9 cellular contexts compared by ENCODE assay signal in the genomic region with DNA sequence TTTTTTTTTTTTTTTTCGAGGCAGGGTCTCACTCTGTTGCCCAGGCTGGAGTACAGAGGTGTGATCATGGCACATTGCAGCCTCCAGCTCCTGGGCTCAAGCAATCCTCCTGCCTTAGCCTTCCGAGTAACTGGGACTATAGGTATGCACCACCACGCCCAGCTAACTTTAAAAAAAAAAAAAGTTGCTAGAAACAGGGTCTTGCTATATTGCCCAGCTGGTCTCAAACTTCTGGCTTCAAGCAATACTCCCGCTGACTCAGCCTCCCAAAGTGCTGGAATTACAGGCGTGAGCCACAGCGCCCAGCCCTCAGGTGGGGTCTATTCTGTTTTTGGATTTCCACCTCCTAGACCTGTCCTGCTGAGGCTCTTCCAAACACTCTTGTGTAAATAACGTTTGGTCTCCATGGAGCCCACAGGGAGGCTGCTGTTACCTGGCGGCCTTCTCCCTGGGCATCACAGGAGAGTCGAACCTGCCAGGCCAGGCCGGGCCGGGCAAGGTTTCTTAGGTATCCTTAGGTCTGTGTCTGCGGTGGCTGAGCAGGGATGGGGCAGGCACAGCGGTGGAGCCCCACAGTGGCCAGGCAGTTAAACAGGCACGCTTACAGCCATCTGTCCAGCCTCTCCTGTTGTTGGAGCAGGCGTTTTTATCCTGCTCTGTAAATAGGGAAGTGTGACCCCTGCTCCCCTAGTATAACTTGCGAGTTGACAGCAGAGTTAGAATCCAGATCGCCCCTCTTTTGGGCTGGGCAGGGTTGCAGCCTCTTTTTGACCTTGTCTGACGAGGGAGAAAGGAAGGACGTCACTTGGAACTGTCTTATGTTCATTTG. TPM values are rescaled to one million over a fixed set of nuclear protein-coding genes. Genes with fewer than 3 reads are reported as not detected.
DNase-seq lines count a peak whose midpoint lies in the region; ATAC-seq, FAIRE-seq and TF ChIP-seq lines count a peak whose summit lies in the region.
"Had no signal": no experiment of that assay in that cellular context is flagged by ENCODE, and none has a peak within 500 bp of the region (broad histone marks: within the 10 kb centered on the region; RNA-seq: fewer than 3 reads in every experiment).

No MANE protein-coding gene starts in this region.

- no peaks in the 10 kb centered on the region for H3K27me3 ChIP-seq in mucosa of rectum (ENCODE audit: control insufficient read depth in 2 of 2, insufficient read depth in 2 of 2, low read length in 2 of 2)

- H3K4me1 ChIP-seq in A549 (0 out of 3 replicates have a peak, but pooled peaks cover 4% of the 10 kb centered on the region), mucosa of rectum (ENCODE audit: control insufficient read depth in 2 of 2, insufficient read depth in 2 of 2, low read length in 2 of 2) (peaks cover 10 to 12% of the 10 kb centered on the region in 2 donors)

- POLR2A ChIA-PET in A549 (lab: Yijun Ruan, JAX), result no interaction called here

- H3K9ac ChIP-seq in mucosa of rectum (ENCODE audit: low read depth in 1 of 2, low read length in 2 of 2), result peak overlapping the region; percentile 6 to 35

- H3K4me2 ChIP-seq in A549, result no peak overlapping the region

- WGBS in A549 (ENCODE audit: missing lambda C conversion rate), result 81% methylated on average over 12 of the region's 19 CpGs

- no peak for TF ChIP-seq POLR2A in A549 (IDR thresholded peaks at IDR 0.05; ENCODE audit: low read length)

- no peak for TF ChIP-seq EP300 in A549 (IDR thresholded peaks at IDR 0.05)

- DNase-seq in A549 (ENCODE audit: low read depth in 1 of 2, low spot score in 1 of 2) (peak in 1 of 2 experiments; percentile 33), NCI-H69 (lab: John Stamatoyannopoulos, UW) (peak; percentile 40), epithelial cell of esophagus (ENCODE audit: low read depth) (peak; percentile 52), NCI-H748 (lab: John Stamatoyannopoulos, UW; ENCODE audit: unreplicated experiment) (no peak), globus pallidus (ENCODE audit: low spot score) (no peak)
- no peak for DNase-seq in central memory CD4-positive, alpha-beta T cell
- DNase-seq in stimulated activated naive CD4-positive, alpha-beta T cell (lab: John Stamatoyannopoulos, UW), result no peak
- DNase-seq: activated naive CD4-positive, alpha-beta T cell treated with anti-CD3 and anti-CD28 coated beads, Interleukin-2, amount 50 U/mL, for 16 hours had no signal

- TF ChIP-seq CTCF in A549 (IDR thresholded peaks at IDR 0.05) (0 out of 3 replicates have a peak, but pooled peaks have one; percentile 7), epithelial cell of esophagus (IDR thresholded peaks at IDR 0.05; ENCODE audit: insufficient read depth, low read depth, low read length, missing control alignments) (peak; percentile 29)

- TF ChIP-seq RAD21 in A549 (conservative IDR thresholded peaks at IDR 0.05 in 1 of 2, IDR thresholded peaks at IDR 0.05 in 1 of 2), result 0 out of 5 replicates have a peak, but pooled peaks of 1 of the 2 experiments have one; percentile 16

- H3K9me3 ChIP-seq in A549 (no peaks in the 10 kb centered on the region), mucosa of rectum (ENCODE audit: control insufficient read depth in 2 of 2, low read length in 2 of 2) (no peaks in the 10 kb centered on the region)

- CTCF ChIA-PET in A549 (lab: Yijun Ruan, JAX), result interaction anchor here (1.1 to 1.4 kb wide), 3 partner anchors 35 to 176 kb away, joined by 3 to 4 read pairs (median 3); a partner anchor contains a TSS

- FAIRE-seq in A549 (lab: Jason Lieb, UNC), result no peak

- H3K27ac ChIP-seq in A549, result no peak overlapping the region
- peak overlapping the region; percentile 65 to 83 for H3K27ac ChIP-seq in mucosa of rectum (ENCODE audit: low read depth in 2 of 2, low read length in 2 of 2)

- peaks cover 3 to 5% of the 10 kb centered on the region in 2 donors for H3K36me3 ChIP-seq in mucosa of rectum (ENCODE audit: control insufficient read depth in 2 of 2, insufficient read depth in 2 of 2, low read length in 2 of 2)

- peak; percentile 85 to 91 for ATAC-seq in A549

- H3K4me3 ChIP-seq in A549 (no peak overlapping the region), epithelial cell of esophagus (ENCODE audit: low read length) (no peak overlapping the region), mucosa of rectum (ENCODE audit: low read length in 2 of 2) (no peak overlapping the region)

TF ChIP-seq in A549, 52 proteins besides CTCF, POLR2A, EP300 and RAD21:
- TF ChIP-seq MAZ (IDR thresholded peaks at IDR 0.05; ENCODE audit: borderline replicate concordance, low read depth, low read length) (no peak), CBX8 (IDR thresholded peaks at IDR 0.05) (no peak), GATA3 (IDR thresholded peaks at IDR 0.05; ENCODE audit: borderline replicate concordance) (no peak), HOXB5 (CRISPR knock-in tag; IDR thresholded peaks at IDR 0.05) (no peak), KDM1A (IDR thresholded peaks at IDR 0.05; ENCODE audit: low read depth) (no peak), EHMT2 (IDR thresholded peaks at IDR 0.05; ENCODE audit: low read depth) (no peak), NFE2L2 (conservative IDR thresholded peaks at IDR 0.05; ENCODE audit: low read length) (no peak), CHD4 (IDR thresholded peaks at IDR 0.05; ENCODE audit: borderline replicate concordance) (no peak), SREBF2 (IDR thresholded peaks at IDR 0.05) (no peak), TFCP2L1 (CRISPR knock-in tag; IDR thresholded peaks at IDR 0.05) (no peak), RNF2 (IDR thresholded peaks at IDR 0.05; ENCODE audit: borderline replicate concordance, low read depth) (no peak), PHF8 (IDR thresholded peaks at IDR 0.05; ENCODE audit: borderline replicate concordance, low read depth) (no peak)
- TF ChIP-seq, protein P1, sequence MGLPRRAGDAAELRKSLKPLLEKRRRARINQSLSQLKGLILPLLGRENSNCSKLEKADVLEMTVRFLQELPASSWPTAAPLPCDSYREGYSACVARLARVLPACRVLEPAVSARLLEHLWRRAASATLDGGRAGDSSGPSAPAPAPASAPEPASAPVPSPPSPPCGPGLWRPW (IDR thresholded peaks at IDR 0.05), result no peak

RNA-seq across cellular contexts. Expression of a gene that starts 18.8 kb away (rescaled TPM):
- polyA plus RNA-seq in A549 (2011; rRNA removed), result 14.7 and 19.4 TPM in 2 replicates
- polyA plus RNA-seq in A549 (2012; cell fraction: cytosol; rRNA removed), result 25.4 and 30.6 TPM in 2 replicates
- 57.6 and 64.6 TPM in 2 replicates for polyA plus RNA-seq in A549 (2012; cell fraction: nucleus; rRNA removed)
- 20.0 to 21.8 TPM (median 21.5 TPM) in 3 replicates for polyA plus RNA-seq in A549 (2017; fragmentation: RNase III; extraction: RNeasy Plus Mini Kit Qiagen cat#74134 plus additional on column Dnase treatment)
- 29.1 and 30.6 TPM in 2 replicates for polyA minus RNA-seq in A549 (2011; rRNA and poly(A)+ RNA removed)

RNA-seq across cellular contexts. Expression of a gene that starts 33.1 kb away (rescaled TPM):
- polyA plus RNA-seq in A549 (2011; rRNA removed), result 0.12 and 0.19 TPM in 2 replicates
- polyA plus RNA-seq in A549 (2012; cell fraction: cytosol; rRNA removed), result 0.19 and 0.22 TPM in 2 replicates
- 1.2 and 2.0 TPM in 2 replicates for polyA plus RNA-seq in A549 (2012; cell fraction: nucleus; rRNA removed)
- polyA plus RNA-seq in A549 (2017; fragmentation: RNase III; extraction: RNeasy Plus Mini Kit Qiagen cat#74134 plus additional on column Dnase treatment), result 0.19 to 0.31 TPM (median 0.26 TPM) in 3 replicates
- not detected in 2 replicates for polyA minus RNA-seq in A549 (2011; rRNA and poly(A)+ RNA removed)

RNA-seq across cellular contexts. Expression of a gene that starts 39.4 kb away (rescaled TPM):
- polyA plus RNA-seq in A549 (2011; rRNA removed) (not detected in 2 replicates), A549 (2017; fragmentation: RNase III; extraction: RNeasy Plus Mini Kit Qiagen cat#74134 plus additional on column Dnase treatment) (not detected in 3 replicates)
- polyA plus RNA-seq in A549 (2012; cell fraction: cytosol; rRNA removed), result 0.04 and 0.09 TPM in 2 replicates
- 0.17 TPM in 1 of 2 replicates, not detected in the other for polyA plus RNA-seq in A549 (2012; cell fraction: nucleus; rRNA removed)
- not detected in 2 replicates for polyA minus RNA-seq in A549 (2011; rRNA and poly(A)+ RNA removed)

RNA-seq across cellular contexts. Expression of a gene that starts 55.7 kb away (rescaled TPM):
- polyA plus RNA-seq in A549 (2011; rRNA removed) (24.6 and 28.9 TPM in 2 replicates), A549 (2017; fragmentation: RNase III; extraction: RNeasy Plus Mini Kit Qiagen cat#74134 plus additional on column Dnase treatment) (33.9 to 39.4 TPM (median 38.1 TPM) in 3 replicates)
- polyA plus RNA-seq in A549 (2012; cell fraction: cytosol; rRNA removed), result 21.7 and 31.5 TPM in 2 replicates
- polyA plus RNA-seq in A549 (2012; cell fraction: nucleus; rRNA removed), result 32.8 and 35.5 TPM in 2 replicates
- polyA minus RNA-seq in A549 (2011; rRNA and poly(A)+ RNA removed), result 13.5 and 26.6 TPM in 2 replicates

Comparison
In these comparisons a context has a peak if more than half of its experiments do, and no peak if none do; other contexts are left out.
1. DNase-seq: peak in NCI-H69 (single experiment) and epithelial cell of esophagus (single experiment); none in NCI-H748 (single experiment), central memory CD4-positive, alpha-beta T cell (single experiment), stimulated activated naive CD4-positive, alpha-beta T cell (0 of 6) and globus pallidus (single experiment).
2. H3K27ac ChIP-seq: peak in mucosa of rectum (2 of 2); none in A549 (0 of 2).